In the genomic region with DNA sequence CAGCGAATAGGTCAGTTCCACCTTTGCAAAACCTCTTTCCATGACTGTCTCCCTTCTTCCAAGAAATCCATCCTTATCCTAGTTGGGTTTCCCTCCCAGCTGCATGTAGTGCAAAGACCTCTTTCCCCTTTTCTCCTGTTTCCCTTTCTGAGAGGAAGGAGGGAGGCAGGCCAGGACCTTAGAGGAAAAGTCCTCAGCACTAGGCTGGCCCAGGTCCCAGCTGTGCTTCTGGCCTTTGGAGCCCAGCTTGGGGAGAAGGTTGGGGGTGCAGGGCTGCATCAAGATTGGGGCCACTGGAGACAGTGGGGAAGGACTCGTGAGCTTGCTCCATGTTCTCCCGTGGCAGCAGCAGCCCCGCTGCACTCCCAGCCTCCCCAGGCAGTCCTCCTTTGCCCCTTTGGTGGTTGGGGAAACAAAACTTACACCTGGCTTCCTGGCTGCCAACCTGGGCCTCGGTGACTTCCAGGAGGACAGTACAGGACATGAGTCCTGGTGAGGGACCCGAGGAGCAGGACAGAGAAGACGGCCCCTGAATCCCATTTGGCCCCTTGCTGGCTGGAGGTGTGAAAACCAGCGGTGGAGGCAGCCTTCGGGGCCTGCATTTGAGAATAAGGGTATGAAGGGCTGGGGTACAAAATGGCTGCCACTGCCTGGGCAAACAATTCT, we compare ENCODE assay signal across 1 cellular context.
A peak's percentile ranks its signal among the peaks of the same experiment; 100 is the strongest.
TF ChIP-seq lines count a peak whose summit lies in the region.

No MANE protein-coding gene starts in this region.

TF ChIP-seq in HepG2, 621 proteins besides CTCF, POLR2A, EP300 and RAD21 (continues in another document):
- TF ChIP-seq CBX1 (IDR thresholded peaks at IDR 0.05; ENCODE audit: low read depth), result no peak
- TF ChIP-seq KLF12 (CRISPR knock-in tag; IDR thresholded peaks at IDR 0.05; ENCODE audit: borderline replicate concordance), result no peak
- peak; percentile 26; the same call in 1 of the 2 replicates for TF ChIP-seq HOXA3 (CRISPR knock-in tag; IDR thresholded peaks at IDR 0.05)
- TF ChIP-seq NRL (CRISPR knock-in tag; IDR thresholded peaks at IDR 0.05; ENCODE audit: borderline replicate concordance), result no peak
- TF ChIP-seq, protein P1, sequence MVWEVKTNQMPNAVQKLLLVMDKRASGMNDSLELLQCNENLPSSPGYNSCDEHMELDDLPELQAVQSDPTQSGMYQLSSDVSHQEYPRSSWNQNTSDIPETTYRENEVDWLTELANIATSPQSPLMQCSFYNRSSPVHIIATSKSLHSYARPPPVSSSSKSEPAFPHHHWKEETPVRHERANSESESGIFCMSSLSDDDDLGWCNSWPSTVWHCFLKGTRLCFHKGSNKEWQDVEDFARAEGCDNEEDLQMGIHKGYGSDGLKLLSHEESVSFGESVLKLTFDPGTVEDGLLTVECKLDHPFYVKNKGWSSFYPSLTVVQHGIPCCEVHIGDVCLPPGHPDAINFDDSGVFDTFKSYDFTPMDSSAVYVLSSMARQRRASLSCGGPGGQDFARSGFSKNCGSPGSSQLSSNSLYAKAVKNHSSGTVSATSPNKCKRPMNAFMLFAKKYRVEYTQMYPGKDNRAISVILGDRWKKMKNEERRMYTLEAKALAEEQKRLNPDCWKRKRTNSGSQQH (CRISPR knock-in tag; IDR thresholded peaks at IDR 0.05; ENCODE audit: low read depth), result no peak
- no peak; the same call in 1 of the 2 replicates for TF ChIP-seq ZNF572 (CRISPR knock-in tag; IDR thresholded peaks at IDR 0.05)
- TF ChIP-seq ZZZ3 (CRISPR knock-in tag; IDR thresholded peaks at IDR 0.05; ENCODE audit: borderline replicate concordance), result no peak
- TF ChIP-seq TRIM24 (CRISPR knock-in tag; IDR thresholded peaks at IDR 0.05), result no peak
- no peak for TF ChIP-seq HNRNPK (IDR thresholded peaks at IDR 0.05; ENCODE audit: low read depth, low read length, poor library complexity, severe bottlenecking)
- TF ChIP-seq ZNF337 (CRISPR knock-in tag; IDR thresholded peaks at IDR 0.05; ENCODE audit: borderline replicate concordance, low read depth), result no peak
- no peak for TF ChIP-seq MIER3 (CRISPR knock-in tag; IDR thresholded peaks at IDR 0.05; ENCODE audit: borderline replicate concordance)
- TF ChIP-seq, protein P2, sequence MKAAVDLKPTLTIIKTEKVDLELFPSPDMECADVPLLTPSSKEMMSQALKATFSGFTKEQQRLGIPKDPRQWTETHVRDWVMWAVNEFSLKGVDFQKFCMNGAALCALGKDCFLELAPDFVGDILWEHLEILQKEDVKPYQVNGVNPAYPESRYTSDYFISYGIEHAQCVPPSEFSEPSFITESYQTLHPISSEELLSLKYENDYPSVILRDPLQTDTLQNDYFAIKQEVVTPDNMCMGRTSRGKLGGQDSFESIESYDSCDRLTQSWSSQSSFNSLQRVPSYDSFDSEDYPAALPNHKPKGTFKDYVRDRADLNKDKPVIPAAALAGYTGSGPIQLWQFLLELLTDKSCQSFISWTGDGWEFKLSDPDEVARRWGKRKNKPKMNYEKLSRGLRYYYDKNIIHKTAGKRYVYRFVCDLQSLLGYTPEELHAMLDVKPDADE (CRISPR knock-in tag; IDR thresholded peaks at IDR 0.05), result no peak
- TF ChIP-seq, protein P3, sequence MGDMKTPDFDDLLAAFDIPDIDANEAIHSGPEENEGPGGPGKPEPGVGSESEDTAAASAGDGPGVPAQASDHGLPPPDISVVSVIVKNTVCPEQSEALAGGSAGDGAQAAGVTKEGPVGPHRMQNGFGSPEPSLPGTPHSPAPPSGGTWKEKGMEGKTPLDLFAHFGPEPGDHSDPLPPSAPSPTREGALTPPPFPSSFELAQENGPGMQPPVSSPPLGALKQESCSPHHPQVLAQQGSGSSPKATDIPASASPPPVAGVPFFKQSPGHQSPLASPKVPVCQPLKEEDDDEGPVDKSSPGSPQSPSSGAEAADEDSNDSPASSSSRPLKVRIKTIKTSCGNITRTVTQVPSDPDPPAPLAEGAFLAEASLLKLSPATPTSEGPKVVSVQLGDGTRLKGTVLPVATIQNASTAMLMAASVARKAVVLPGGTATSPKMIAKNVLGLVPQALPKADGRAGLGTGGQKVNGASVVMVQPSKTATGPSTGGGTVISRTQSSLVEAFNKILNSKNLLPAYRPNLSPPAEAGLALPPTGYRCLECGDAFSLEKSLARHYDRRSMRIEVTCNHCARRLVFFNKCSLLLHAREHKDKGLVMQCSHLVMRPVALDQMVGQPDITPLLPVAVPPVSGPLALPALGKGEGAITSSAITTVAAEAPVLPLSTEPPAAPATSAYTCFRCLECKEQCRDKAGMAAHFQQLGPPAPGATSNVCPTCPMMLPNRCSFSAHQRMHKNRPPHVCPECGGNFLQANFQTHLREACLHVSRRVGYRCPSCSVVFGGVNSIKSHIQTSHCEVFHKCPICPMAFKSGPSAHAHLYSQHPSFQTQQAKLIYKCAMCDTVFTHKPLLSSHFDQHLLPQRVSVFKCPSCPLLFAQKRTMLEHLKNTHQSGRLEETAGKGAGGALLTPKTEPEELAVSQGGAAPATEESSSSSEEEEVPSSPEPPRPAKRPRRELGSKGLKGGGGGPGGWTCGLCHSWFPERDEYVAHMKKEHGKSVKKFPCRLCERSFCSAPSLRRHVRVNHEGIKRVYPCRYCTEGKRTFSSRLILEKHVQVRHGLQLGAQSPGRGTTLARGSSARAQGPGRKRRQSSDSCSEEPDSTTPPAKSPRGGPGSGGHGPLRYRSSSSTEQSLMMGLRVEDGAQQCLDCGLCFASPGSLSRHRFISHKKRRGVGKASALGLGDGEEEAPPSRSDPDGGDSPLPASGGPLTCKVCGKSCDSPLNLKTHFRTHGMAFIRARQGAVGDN (CRISPR knock-in tag; IDR thresholded peaks at IDR 0.05), result peak; percentile 85
- TF ChIP-seq, protein P4, sequence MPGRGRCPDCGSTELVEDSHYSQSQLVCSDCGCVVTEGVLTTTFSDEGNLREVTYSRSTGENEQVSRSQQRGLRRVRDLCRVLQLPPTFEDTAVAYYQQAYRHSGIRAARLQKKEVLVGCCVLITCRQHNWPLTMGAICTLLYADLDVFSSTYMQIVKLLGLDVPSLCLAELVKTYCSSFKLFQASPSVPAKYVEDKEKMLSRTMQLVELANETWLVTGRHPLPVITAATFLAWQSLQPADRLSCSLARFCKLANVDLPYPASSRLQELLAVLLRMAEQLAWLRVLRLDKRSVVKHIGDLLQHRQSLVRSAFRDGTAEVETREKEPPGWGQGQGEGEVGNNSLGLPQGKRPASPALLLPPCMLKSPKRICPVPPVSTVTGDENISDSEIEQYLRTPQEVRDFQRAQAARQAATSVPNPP (CRISPR knock-in tag; IDR thresholded peaks at IDR 0.05), result no peak
- TF ChIP-seq GTF3A (CRISPR knock-in tag; conservative IDR thresholded peaks at IDR 0.05), result 0 out of 2 replicates have a peak, but pooled peaks have one; percentile 2
- 0 out of 2 replicates have a peak, but pooled peaks have one; percentile 39 for TF ChIP-seq SSRP1 (CRISPR knock-in tag; IDR thresholded peaks at IDR 0.05)
- no peak for TF ChIP-seq HNF4G (IDR thresholded peaks at IDR 0.05; ENCODE audit: borderline replicate concordance, low read depth, low read length)
- TF ChIP-seq HNF4G (CRISPR knock-in tag; IDR thresholded peaks at IDR 0.05; ENCODE audit: borderline replicate concordance, low read depth), result no peak
- no peak; the same call in 1 of the 2 replicates for TF ChIP-seq TOE1 (CRISPR knock-in tag; IDR thresholded peaks at IDR 0.05)
- TF ChIP-seq, protein P5, sequence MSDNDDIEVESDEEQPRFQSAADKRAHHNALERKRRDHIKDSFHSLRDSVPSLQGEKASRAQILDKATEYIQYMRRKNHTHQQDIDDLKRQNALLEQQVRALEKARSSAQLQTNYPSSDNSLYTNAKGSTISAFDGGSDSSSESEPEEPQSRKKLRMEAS (IDR thresholded peaks at IDR 0.05), result no peak
- TF ChIP-seq THYN1 (CRISPR knock-in tag; IDR thresholded peaks at IDR 0.05; ENCODE audit: borderline replicate concordance, low read depth), result no peak
- no peak for TF ChIP-seq HMG20B (CRISPR knock-in tag; conservative IDR thresholded peaks at IDR 0.05)
- no peak for TF ChIP-seq ZNF143 (CRISPR knock-in tag; IDR thresholded peaks at IDR 0.05)
- TF ChIP-seq, protein P6, sequence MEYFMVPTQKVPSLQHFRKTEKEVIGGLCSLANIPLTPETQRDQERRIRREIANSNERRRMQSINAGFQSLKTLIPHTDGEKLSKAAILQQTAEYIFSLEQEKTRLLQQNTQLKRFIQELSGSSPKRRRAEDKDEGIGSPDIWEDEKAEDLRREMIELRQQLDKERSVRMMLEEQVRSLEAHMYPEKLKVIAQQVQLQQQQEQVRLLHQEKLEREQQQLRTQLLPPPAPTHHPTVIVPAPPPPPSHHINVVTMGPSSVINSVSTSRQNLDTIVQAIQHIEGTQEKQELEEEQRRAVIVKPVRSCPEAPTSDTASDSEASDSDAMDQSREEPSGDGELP (IDR thresholded peaks at IDR 0.05; ENCODE audit: borderline replicate concordance, low read depth), result no peak
- TF ChIP-seq, protein P7, sequence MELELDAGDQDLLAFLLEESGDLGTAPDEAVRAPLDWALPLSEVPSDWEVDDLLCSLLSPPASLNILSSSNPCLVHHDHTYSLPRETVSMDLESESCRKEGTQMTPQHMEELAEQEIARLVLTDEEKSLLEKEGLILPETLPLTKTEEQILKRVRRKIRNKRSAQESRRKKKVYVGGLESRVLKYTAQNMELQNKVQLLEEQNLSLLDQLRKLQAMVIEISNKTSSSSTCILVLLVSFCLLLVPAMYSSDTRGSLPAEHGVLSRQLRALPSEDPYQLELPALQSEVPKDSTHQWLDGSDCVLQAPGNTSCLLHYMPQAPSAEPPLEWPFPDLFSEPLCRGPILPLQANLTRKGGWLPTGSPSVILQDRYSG (CRISPR knock-in tag; IDR thresholded peaks at IDR 0.05), result no peak
- TF ChIP-seq ZNF75D (CRISPR knock-in tag; IDR thresholded peaks at IDR 0.05; ENCODE audit: borderline replicate concordance), result 0 out of 2 replicates have a peak, but pooled peaks have one; percentile 25
- TF ChIP-seq, protein P8, sequence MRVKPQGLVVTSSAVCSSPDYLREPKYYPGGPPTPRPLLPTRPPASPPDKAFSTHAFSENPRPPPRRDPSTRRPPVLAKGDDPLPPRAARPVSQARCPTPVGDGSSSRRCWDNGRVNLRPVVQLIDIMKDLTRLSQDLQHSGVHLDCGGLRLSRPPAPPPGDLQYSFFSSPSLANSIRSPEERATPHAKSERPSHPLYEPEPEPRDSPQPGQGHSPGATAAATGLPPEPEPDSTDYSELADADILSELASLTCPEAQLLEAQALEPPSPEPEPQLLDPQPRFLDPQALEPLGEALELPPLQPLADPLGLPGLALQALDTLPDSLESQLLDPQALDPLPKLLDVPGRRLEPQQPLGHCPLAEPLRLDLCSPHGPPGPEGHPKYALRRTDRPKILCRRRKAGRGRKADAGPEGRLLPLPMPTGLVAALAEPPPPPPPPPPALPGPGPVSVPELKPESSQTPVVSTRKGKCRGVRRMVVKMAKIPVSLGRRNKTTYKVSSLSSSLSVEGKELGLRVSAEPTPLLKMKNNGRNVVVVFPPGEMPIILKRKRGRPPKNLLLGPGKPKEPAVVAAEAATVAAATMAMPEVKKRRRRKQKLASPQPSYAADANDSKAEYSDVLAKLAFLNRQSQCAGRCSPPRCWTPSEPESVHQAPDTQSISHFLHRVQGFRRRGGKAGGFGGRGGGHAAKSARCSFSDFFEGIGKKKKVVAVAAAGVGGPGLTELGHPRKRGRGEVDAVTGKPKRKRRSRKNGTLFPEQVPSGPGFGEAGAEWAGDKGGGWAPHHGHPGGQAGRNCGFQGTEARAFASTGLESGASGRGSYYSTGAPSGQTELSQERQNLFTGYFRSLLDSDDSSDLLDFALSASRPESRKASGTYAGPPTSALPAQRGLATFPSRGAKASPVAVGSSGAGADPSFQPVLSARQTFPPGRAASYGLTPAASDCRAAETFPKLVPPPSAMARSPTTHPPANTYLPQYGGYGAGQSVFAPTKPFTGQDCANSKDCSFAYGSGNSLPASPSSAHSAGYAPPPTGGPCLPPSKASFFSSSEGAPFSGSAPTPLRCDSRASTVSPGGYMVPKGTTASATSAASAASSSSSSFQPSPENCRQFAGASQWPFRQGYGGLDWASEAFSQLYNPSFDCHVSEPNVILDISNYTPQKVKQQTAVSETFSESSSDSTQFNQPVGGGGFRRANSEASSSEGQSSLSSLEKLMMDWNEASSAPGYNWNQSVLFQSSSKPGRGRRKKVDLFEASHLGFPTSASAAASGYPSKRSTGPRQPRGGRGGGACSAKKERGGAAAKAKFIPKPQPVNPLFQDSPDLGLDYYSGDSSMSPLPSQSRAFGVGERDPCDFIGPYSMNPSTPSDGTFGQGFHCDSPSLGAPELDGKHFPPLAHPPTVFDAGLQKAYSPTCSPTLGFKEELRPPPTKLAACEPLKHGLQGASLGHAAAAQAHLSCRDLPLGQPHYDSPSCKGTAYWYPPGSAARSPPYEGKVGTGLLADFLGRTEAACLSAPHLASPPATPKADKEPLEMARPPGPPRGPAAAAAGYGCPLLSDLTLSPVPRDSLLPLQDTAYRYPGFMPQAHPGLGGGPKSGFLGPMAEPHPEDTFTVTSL (CRISPR knock-in tag; IDR thresholded peaks at IDR 0.05; ENCODE audit: borderline replicate concordance), result 0 out of 2 replicates have a peak, but pooled peaks have one; percentile 42
- TF ChIP-seq KAT8 (CRISPR knock-in tag; IDR thresholded peaks at IDR 0.05), result no peak
- TF ChIP-seq AGO1 (IDR thresholded peaks at IDR 0.05; ENCODE audit: low read depth, low read length, poor library complexity, severe bottlenecking), result no peak
- TF ChIP-seq ZBTB20 (CRISPR knock-in tag; IDR thresholded peaks at IDR 0.05; ENCODE audit: borderline replicate concordance, low read depth), result no peak; the same call in 1 of the 2 replicates
- TF ChIP-seq, protein P9, sequence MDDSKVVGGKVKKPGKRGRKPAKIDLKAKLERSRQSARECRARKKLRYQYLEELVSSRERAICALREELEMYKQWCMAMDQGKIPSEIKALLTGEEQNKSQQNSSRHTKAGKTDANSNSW (CRISPR knock-in tag; IDR thresholded peaks at IDR 0.05; ENCODE audit: borderline replicate concordance), result no peak
- TF ChIP-seq, protein P10, sequence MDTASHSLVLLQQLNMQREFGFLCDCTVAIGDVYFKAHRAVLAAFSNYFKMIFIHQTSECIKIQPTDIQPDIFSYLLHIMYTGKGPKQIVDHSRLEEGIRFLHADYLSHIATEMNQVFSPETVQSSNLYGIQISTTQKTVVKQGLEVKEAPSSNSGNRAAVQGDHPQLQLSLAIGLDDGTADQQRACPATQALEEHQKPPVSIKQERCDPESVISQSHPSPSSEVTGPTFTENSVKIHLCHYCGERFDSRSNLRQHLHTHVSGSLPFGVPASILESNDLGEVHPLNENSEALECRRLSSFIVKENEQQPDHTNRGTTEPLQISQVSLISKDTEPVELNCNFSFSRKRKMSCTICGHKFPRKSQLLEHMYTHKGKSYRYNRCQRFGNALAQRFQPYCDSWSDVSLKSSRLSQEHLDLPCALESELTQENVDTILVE (CRISPR knock-in tag; IDR thresholded peaks at IDR 0.05), result no peak
- TF ChIP-seq RARA (CRISPR knock-in tag; IDR thresholded peaks at IDR 0.05), result no peak
- TF ChIP-seq, protein P11, sequence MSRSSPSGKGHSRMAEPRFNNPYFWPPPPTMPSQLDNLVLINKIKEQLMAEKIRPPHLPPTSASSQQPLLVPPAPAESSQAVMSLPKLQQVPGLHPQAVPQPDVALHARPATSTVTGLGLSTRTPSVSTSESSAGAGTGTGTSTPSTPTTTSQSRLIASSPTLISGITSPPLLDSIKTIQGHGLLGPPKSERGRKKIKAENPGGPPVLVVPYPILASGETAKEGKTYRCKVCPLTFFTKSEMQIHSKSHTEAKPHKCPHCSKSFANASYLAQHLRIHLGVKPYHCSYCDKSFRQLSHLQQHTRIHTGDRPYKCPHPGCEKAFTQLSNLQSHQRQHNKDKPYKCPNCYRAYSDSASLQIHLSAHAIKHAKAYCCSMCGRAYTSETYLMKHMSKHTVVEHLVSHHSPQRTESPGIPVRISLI (CRISPR knock-in tag; IDR thresholded peaks at IDR 0.05; ENCODE audit: borderline replicate concordance), result no peak
- TF ChIP-seq NFKBIZ (CRISPR knock-in tag; IDR thresholded peaks at IDR 0.05), result no peak
